22 cellular contexts compared by ENCODE assay signal in the genomic region with DNA sequence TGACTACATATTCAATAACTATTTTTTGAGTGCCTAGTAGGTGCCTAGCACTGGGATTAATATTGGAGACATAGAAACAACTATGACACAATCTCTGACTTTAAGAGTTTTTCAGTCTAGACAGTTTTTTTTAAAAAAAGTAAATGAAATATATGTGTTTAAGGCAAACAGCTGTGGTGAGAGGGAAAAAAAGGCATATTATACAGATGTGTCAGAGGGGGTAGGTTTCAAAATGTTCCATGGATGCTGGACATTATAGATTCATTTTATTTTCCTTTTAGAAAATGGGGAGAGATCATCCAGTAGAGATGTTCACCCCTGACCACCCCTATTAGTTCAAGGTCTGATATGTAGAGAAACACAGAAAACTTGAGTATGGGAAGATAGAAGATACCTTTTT.
"Had no signal": no experiment of that assay in that cellular context is flagged by ENCODE, and none has a peak within 500 bp of the region (broad histone marks: within the 10 kb centered on the region; RNA-seq: fewer than 3 reads in every experiment).

No MANE protein-coding gene starts in this region.

- DNase-seq: activated CD4-positive, alpha-beta T cell treated with anti-CD3 and anti-CD28 coated beads, Interleukin-2, amount 10 ng/mL, durations not matched to agents 7 days and 5 days; activated CD4-positive, CD25-positive, alpha-beta regulatory T cell treated with anti-CD3 and anti-CD28 coated beads, Interleukin-2, amount 50 U/mL, for 72 hours; activated CD8-positive, alpha-beta T cell treated with anti-CD3 and anti-CD28 coated beads, Interleukin-2, amount 10 ng/mL, durations not matched to agents 7 days and 5 days; activated effector memory CD4-positive, alpha-beta T cell treated with Interleukin-2 at 50 U/mL for 16 hours; activated naive CD4-positive, alpha-beta T cell treated with anti-CD3 and anti-CD28 coated beads, Interleukin-2, amount 10 ng/mL, durations not matched to agents 7 days and 5 days; anterior cingulate cortex; cortex of kidney; endodermal cell; glutamatergic neuron; left cardiac atrium; ovary; stimulated activated CD4-positive, alpha-beta T cell treated with anti-CD3 and anti-CD28 coated beads, Interleukin-12 subunit alpha, Interleukin-12 subunit beta, amount 100 ng/mL, for 4 hours; stimulated activated CD4-positive, alpha-beta T cell treated with anti-CD3 and anti-CD28 coated beads, Interleukin-4, amount 100 ng/mL, for 4 hours; stimulated activated naive CD8-positive, alpha-beta T cell treated with anti-CD3 and anti-CD28 coated beads, Interleukin-15, Interleukin-2, amounts not matched to agents 100 U/mL and 50 U/mL, for 24 hours; upper lobe of left lung had no signal

- H3K9me3 ChIP-seq: ovary, prostate gland, upper lobe of left lung had no signal

- H3K27ac ChIP-seq: epithelial cell of prostate, hepatocyte, ovary, prostate gland, SK-N-MC, upper lobe of left lung, VCaP had no signal

- H3K36me3 Mint-ChIP-seq: activated naive CD4-positive, alpha-beta T cell treated with anti-CD3 and anti-CD28 coated beads, Interleukin-2, amount 10 ng/mL, durations not matched to agents 7 days and 5 days; natural killer cell treated with Interleukin-12 subunit alpha and Interleukin-12 subunit beta and Interleukin-15 and Interleukin-18, amount 100 ng/mL, for 72 hours had no signal

- H3K36me3 ChIP-seq: ovary, prostate gland, upper lobe of left lung had no signal

- H3K27me3 Mint-ChIP-seq: activated CD4-positive, alpha-beta T cell treated with anti-CD3 and anti-CD28 coated beads, Interleukin-2, amount 10 ng/mL, durations not matched to agents 7 days and 5 days; activated naive CD4-positive, alpha-beta T cell treated with anti-CD3 and anti-CD28 coated beads, Interleukin-2, amount 10 ng/mL, durations not matched to agents 7 days and 5 days; central memory CD8-positive, alpha-beta T cell; natural killer cell treated with Interleukin-12 subunit alpha and Interleukin-12 subunit beta and Interleukin-15 and Interleukin-18, amount 100 ng/mL, for 72 hours had no signal

- H3K4me1 Mint-ChIP-seq: activated CD4-positive, alpha-beta T cell treated with anti-CD3 and anti-CD28 coated beads, Interleukin-2, amount 10 ng/mL, durations not matched to agents 7 days and 5 days; activated naive CD4-positive, alpha-beta T cell treated with anti-CD3 and anti-CD28 coated beads, Interleukin-2, amount 10 ng/mL, durations not matched to agents 7 days and 5 days; central memory CD8-positive, alpha-beta T cell; endodermal cell had no signal

- H3K4me3 ChIP-seq: hepatocyte, ovary, prostate gland, SK-N-MC, upper lobe of left lung had no signal

- H3K27ac Mint-ChIP-seq: activated CD4-positive, alpha-beta T cell treated with anti-CD3 and anti-CD28 coated beads, Interleukin-2, amount 10 ng/mL, durations not matched to agents 7 days and 5 days; activated CD8-positive, alpha-beta T cell treated with anti-CD3 and anti-CD28 coated beads, Interleukin-2, amount 10 ng/mL, durations not matched to agents 7 days and 5 days; activated naive CD4-positive, alpha-beta T cell treated with anti-CD3 and anti-CD28 coated beads, Interleukin-2, amount 10 ng/mL, durations not matched to agents 7 days and 5 days; endodermal cell; natural killer cell treated with Interleukin-12 subunit alpha and Interleukin-12 subunit beta and Interleukin-15 and Interleukin-18, amount 100 ng/mL, for 72 hours had no signal

- H3K27me3 ChIP-seq: hepatocyte, ovary, upper lobe of left lung had no signal

- ATAC-seq: activated CD8-positive, alpha-beta T cell treated with anti-CD3 and anti-CD28 coated beads, Interleukin-2, amount 10 ng/mL, durations not matched to agents 7 days and 5 days; left cardiac atrium; natural killer cell treated with Interleukin-12 subunit alpha and Interleukin-12 subunit beta and Interleukin-15 and Interleukin-18, amount 100 ng/mL, for 72 hours; stimulated activated naive CD8-positive, alpha-beta T cell treated with anti-CD3 and anti-CD28 coated beads, Interleukin-15, Interleukin-2, amounts not matched to agents 100 U/mL and 50 U/mL, for 24 hours had no signal

- H3K4me3 Mint-ChIP-seq: activated CD4-positive, alpha-beta T cell treated with anti-CD3 and anti-CD28 coated beads, Interleukin-2, amount 10 ng/mL, durations not matched to agents 7 days and 5 days; activated CD8-positive, alpha-beta T cell treated with anti-CD3 and anti-CD28 coated beads, Interleukin-2, amount 10 ng/mL, durations not matched to agents 7 days and 5 days; activated naive CD4-positive, alpha-beta T cell treated with anti-CD3 and anti-CD28 coated beads, Interleukin-2, amount 10 ng/mL, durations not matched to agents 7 days and 5 days; central memory CD8-positive, alpha-beta T cell; endodermal cell; natural killer cell treated with Interleukin-12 subunit alpha and Interleukin-12 subunit beta and Interleukin-15 and Interleukin-18, amount 100 ng/mL, for 72 hours had no signal

- H3K9me3 Mint-ChIP-seq: activated CD4-positive, alpha-beta T cell treated with anti-CD3 and anti-CD28 coated beads, Interleukin-2, amount 10 ng/mL, durations not matched to agents 7 days and 5 days; endodermal cell; natural killer cell treated with Interleukin-12 subunit alpha and Interleukin-12 subunit beta and Interleukin-15 and Interleukin-18, amount 100 ng/mL, for 72 hours had no signal

- H2AFZ ChIP-seq: hepatocyte had no signal

- H3K4me1 ChIP-seq: prostate gland, upper lobe of left lung had no signal

- H3K79me2 ChIP-seq: hepatocyte had no signal
